In genomic region chr5:163867738-163868137, GRCh38 we compare ENCODE assay signal across 12 cellular contexts.
"Had no signal": no experiment of that assay in that cellular context is flagged by ENCODE, and none has a peak within 500 bp of the region (broad histone marks: within the 10 kb centered on the region; RNA-seq: fewer than 3 reads in every experiment).

No MANE protein-coding gene starts in this region.

- H3K36me3 ChIP-seq: esophagus squamous epithelium, lower lobe of right lung had no signal

- H3K4me3 ChIP-seq: esophagus squamous epithelium, lower lobe of right lung had no signal

- FAIRE-seq: colon had no signal

- DNase-seq: activated CD4-positive, alpha-beta T cell treated with anti-CD3 and anti-CD28 coated beads, Interleukin-2, amount 50 U/mL, for 1 hour; activated naive CD8-positive, alpha-beta T cell treated with anti-CD3 and anti-CD28 coated beads, Interleukin-2, amount 10 ng/mL, durations not matched to agents 7 days and 5 days; anterior cingulate cortex; esophagus squamous epithelium; foreskin melanocyte; head of caudate nucleus; left cardiac atrium; lower lobe of right lung; midbrain; stimulated activated CD4-positive, alpha-beta T cell treated with anti-CD3 and anti-CD28 coated beads, Interleukin-12 subunit alpha, Interleukin-12 subunit beta, amount 100 ng/mL, for 4 hours had no signal

- H3K27ac ChIP-seq: esophagus squamous epithelium, lower lobe of right lung had no signal

- H3K27me3 ChIP-seq: esophagus squamous epithelium had no signal

- H3K4me1 ChIP-seq: esophagus squamous epithelium, lower lobe of right lung had no signal

- ATAC-seq: left cardiac atrium; lower lobe of right lung; stimulated activated memory B cell treated with anti-CD40 and anti-IgM and Interleukin-4, amounts not matched to agents 10 μg/mL and 1 μg/mL and 100 μg/mL, for 72 hours had no signal

- H3K9me3 ChIP-seq: esophagus squamous epithelium, lower lobe of right lung had no signal
